Comparison of ENCODE assay signal across 9 cellular contexts in the genomic region with DNA sequence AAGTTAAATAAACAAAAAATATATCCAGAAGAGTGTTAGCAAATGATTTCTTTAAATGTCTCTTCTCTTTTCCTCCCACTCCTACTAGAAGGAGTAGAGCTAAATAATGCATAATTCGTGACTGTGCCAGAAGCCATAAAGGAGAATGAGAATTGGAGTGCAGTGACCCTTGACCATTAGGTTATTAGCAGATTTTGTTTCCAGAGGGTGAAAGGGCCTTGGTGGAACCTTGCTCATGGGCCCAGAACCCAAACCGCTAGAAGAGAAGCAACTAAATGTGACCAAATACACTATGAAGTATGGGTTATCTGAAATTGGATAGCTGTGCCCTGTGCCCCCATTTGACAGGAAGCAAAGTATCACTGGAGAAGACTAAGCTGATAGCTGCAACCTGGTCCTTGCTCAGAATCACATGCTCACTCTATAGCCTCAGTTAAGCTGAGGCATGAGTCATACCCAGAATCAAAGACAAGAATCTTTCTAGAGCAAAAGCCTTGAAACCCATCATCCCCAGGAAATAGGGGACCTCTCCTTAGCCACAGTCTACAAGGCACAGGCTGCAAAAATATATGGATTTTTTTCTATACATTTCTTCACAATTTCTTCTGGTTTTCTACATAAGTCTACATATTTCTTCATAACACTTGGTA. TPM values are rescaled to one million over a fixed set of nuclear protein-coding genes. Genes with fewer than 3 reads are reported as not detected.
DNase-seq lines count a peak whose midpoint lies in the region; ATAC-seq and TF ChIP-seq lines count a peak whose summit lies in the region.
"Had no signal": no experiment of that assay in that cellular context is flagged by ENCODE, and none has a peak within 500 bp of the region (broad histone marks: within the 10 kb centered on the region; RNA-seq: fewer than 3 reads in every experiment).

No MANE protein-coding gene starts in this region.

- H3K27me3 Mint-ChIP-seq in CD8-positive, alpha-beta T cell (ENCODE audit: low read depth) = no peaks in the 10 kb centered on the region
- no peaks in the 10 kb centered on the region for H3K27me3 Mint-ChIP-seq in activated naive CD8-positive, alpha-beta T cell

- TF ChIP-seq EP300 in sigmoid colon (IDR thresholded peaks at IDR 0.05) = no peak

- peaks cover 47% of the 10 kb centered on the region for H3K4me1 ChIP-seq in CD8-positive, alpha-beta T cell (ENCODE audit: insufficient read depth, low read length)
- H3K4me1 ChIP-seq in gastrocnemius medialis (no peaks in the 10 kb centered on the region), upper lobe of right lung (no peaks in the 10 kb centered on the region), sigmoid colon (no peaks in the 10 kb centered on the region)

- H3K9me3 ChIP-seq in CD8-positive, alpha-beta T cell (ENCODE audit: low read length) = no peaks in the 10 kb centered on the region
- H3K9me3 ChIP-seq in gastrocnemius medialis (no peaks in the 10 kb centered on the region), upper lobe of right lung (no peaks in the 10 kb centered on the region), sigmoid colon (no peaks in the 10 kb centered on the region)

- POLR2A ChIA-PET in CD8-positive, alpha-beta T cell (lab: Charles Lee) = interaction anchor here (0.8 to 7.9 kb wide), 6 partner anchors 20 to 236 kb away, joined by 3 to 58 read pairs (median 4); no protein-coding TSS in a partner anchor

- no peak overlapping the region for H3K4me3 ChIP-seq in CD8-positive, alpha-beta T cell (ENCODE audit: low read depth, low read length)
- H3K4me3 ChIP-seq in gastrocnemius medialis (no peak overlapping the region), upper lobe of right lung (no peak overlapping the region), sigmoid colon (no peak overlapping the region)
- H3K4me3 ChIP-seq: skin epidermis had no signal

- no peaks in the 10 kb centered on the region for H3K9me3 Mint-ChIP-seq in CD8-positive, alpha-beta T cell
- H3K9me3 Mint-ChIP-seq in activated naive CD8-positive, alpha-beta T cell (ENCODE audit: low read depth) = peaks cover 5% of the 10 kb centered on the region

- intact Hi-C loops in CD8-positive, alpha-beta T cell (cut with DNase I, micrococcal nuclease) = loop anchor here in 1 of 2 experiments (2.0 kb wide), 1 partner anchor 21 kb away; no protein-coding TSS in a partner anchor
- intact Hi-C loops in gastrocnemius medialis (cut with DNase I; ENCODE audit: low total_unique reads) (no loop called here), upper lobe of right lung (cut with DNase I) (no loop called here), sigmoid colon (cut with DNase I) (no loop called here)

- H3K27ac Mint-ChIP-seq in CD8-positive, alpha-beta T cell = no peak overlapping the region
- peak overlapping the region; percentile 56 for H3K27ac Mint-ChIP-seq in activated naive CD8-positive, alpha-beta T cell

- WGBS in sigmoid colon, 2 donors = 37 to 63% methylated on average over 2 of the region's 2 CpGs

- H3K27ac ChIP-seq in CD8-positive, alpha-beta T cell (ENCODE audit: low read depth, low read length) = no peak overlapping the region
- H3K27ac ChIP-seq in gastrocnemius medialis = no peak overlapping the region
- no peak overlapping the region for H3K27ac ChIP-seq in upper lobe of right lung
- H3K27ac ChIP-seq in sigmoid colon = no peak overlapping the region
- H3K27ac ChIP-seq: skin epidermis had no signal

- CTCF ChIA-PET in CD8-positive, alpha-beta T cell (lab: Charles Lee) = interaction anchor here (1.3 kb wide), 1 partner anchor 125 kb away, joined by 3 read pairs; no protein-coding TSS in a partner anchor

- H3K36me3 ChIP-seq in CD8-positive, alpha-beta T cell (ENCODE audit: insufficient read depth, low read length) = no peaks in the 10 kb centered on the region
- no peaks in the 10 kb centered on the region for H3K36me3 ChIP-seq in gastrocnemius medialis
- no peaks in the 10 kb centered on the region for H3K36me3 ChIP-seq in upper lobe of right lung
- H3K36me3 ChIP-seq in sigmoid colon = no peaks in the 10 kb centered on the region

- H3K4me3 Mint-ChIP-seq in CD8-positive, alpha-beta T cell = no peak overlapping the region
- peak overlapping the region; percentile 2 for H3K4me3 Mint-ChIP-seq in activated naive CD8-positive, alpha-beta T cell

- TF ChIP-seq CTCF in CD8-positive, alpha-beta T cell (IDR thresholded peaks at IDR 0.05) = no peak
- TF ChIP-seq CTCF in gastrocnemius medialis (IDR thresholded peaks at IDR 0.05 in 4 of 5, conservative IDR thresholded peaks at IDR 0.05 in 1 of 5) (no peak), upper lobe of right lung (IDR thresholded peaks at IDR 0.05) (no peak), sigmoid colon (IDR thresholded peaks at IDR 0.05) (no peak)

- H3K4me1 Mint-ChIP-seq in CD8-positive, alpha-beta T cell (ENCODE audit: low read depth) = peaks cover 61% of the 10 kb centered on the region
- H3K4me1 Mint-ChIP-seq in activated naive CD8-positive, alpha-beta T cell (ENCODE audit: low read depth) = peaks cover 76% of the 10 kb centered on the region

- H3K36me3 Mint-ChIP-seq in CD8-positive, alpha-beta T cell = no peaks in the 10 kb centered on the region
- H3K36me3 Mint-ChIP-seq in activated naive CD8-positive, alpha-beta T cell = peaks cover 3% of the 10 kb centered on the region

- H3K27me3 ChIP-seq in CD8-positive, alpha-beta T cell (ENCODE audit: insufficient read depth, low read length) = no peaks in the 10 kb centered on the region
- H3K27me3 ChIP-seq in gastrocnemius medialis (no peaks in the 10 kb centered on the region), upper lobe of right lung (no peaks in the 10 kb centered on the region), sigmoid colon (no peaks in the 10 kb centered on the region)

- peak; percentile 69 for ATAC-seq in CD8-positive, alpha-beta T cell
- ATAC-seq in HG03095 (IDR thresholded peaks at IDR 0.05; ENCODE audit: unreplicated experiment) (peak; percentile 49), gastrocnemius medialis (no peak), upper lobe of right lung (no peak)

- no peak for TF ChIP-seq POLR2A in gastrocnemius medialis (IDR thresholded peaks at IDR 0.05)
- TF ChIP-seq POLR2A in sigmoid colon (IDR thresholded peaks at IDR 0.05) = no peak

- no peak for DNase-seq in CD8-positive, alpha-beta T cell
- DNase-seq in GM19238 (ENCODE audit: insufficient read length, low spot score) (peak; percentile 23), NCI-H2029 (lab: John Stamatoyannopoulos, UW) (no peak), gastrocnemius medialis (no peak), upper lobe of right lung (no peak), sigmoid colon (no peak)

- in situ Hi-C loops in gastrocnemius medialis (cut with MboI; ENCODE audit: low sequenced_read_pairs in 4 of 4) = loop anchor here in 1 of 4 donors (25.0 kb wide), 1 partner anchor 815 kb away; no protein-coding TSS in a partner anchor

RNA-seq across cellular contexts. Expression of gene CAPSL, which starts 36.3 kb away (rescaled TPM):
- not detected for total RNA-seq in CD8-positive, alpha-beta T cell
- total RNA-seq in gastrocnemius medialis (not detected), upper lobe of right lung (not detected), sigmoid colon (not detected)
- polyA plus RNA-seq in sigmoid colon = not detected

RNA-seq across cellular contexts. Expression of gene IL7R, which starts 45.5 kb away (rescaled TPM):
- total RNA-seq in CD8-positive, alpha-beta T cell = 100 to 1,000 TPM; 287 to 310 TPM
- total RNA-seq in gastrocnemius medialis = 1 to 10 TPM in 1 of 4 donors, under 1 TPM in 3; 0.29 to 1.0 (median 0.72) TPM
- 226 TPM for total RNA-seq in upper lobe of right lung
- total RNA-seq in sigmoid colon = 1 to 10 TPM; 2.1 to 4.7 (median 3.9) TPM
- polyA plus RNA-seq in sigmoid colon = 10 to 100 TPM in 1 of 3 donors, 1 to 10 TPM in 2; 1.4 to 65.8 (median 1.8) TPM

Comparison
In these comparisons a context has a peak if more than half of its experiments do, and no peak if none do; other contexts are left out.
1. ATAC-seq: peak in CD8-positive, alpha-beta T cell (single experiment) and HG03095 (single experiment); none in gastrocnemius medialis (0 of 2) and upper lobe of right lung (single experiment).
2. RNA of gene IL7R, which starts 45.5 kb away (total RNA-seq): 287 to 310 TPM in CD8-positive, alpha-beta T cell and 226 TPM in upper lobe of right lung (single experiment); 2.1 to 4.7 TPM in sigmoid colon and 0.29 to 1.0 TPM in gastrocnemius medialis; every median in the first group is over 10 times any median in the second.